ENCODE assay signal across 16 cellular contexts in genomic region chr3:183308746-183309145, GRCh38.
"Had no signal": no experiment of that assay in that cellular context is flagged by ENCODE, and none has a peak within 500 bp of the region (broad histone marks: within the 10 kb centered on the region; RNA-seq: fewer than 3 reads in every experiment).

No MANE protein-coding gene starts in this region.

- DNase-seq: activated CD8-positive, alpha-beta memory T cell treated with anti-CD3 and anti-CD28 coated beads, Interleukin-2, amount 50 U/mL, for 4 hours; activated CD8-positive, alpha-beta T cell treated with anti-CD3 and anti-CD28 coated beads for 36 hours; activated naive CD4-positive, alpha-beta T cell; activated T-cell treated with anti-CD3 and anti-CD28 coated beads, Interleukin-2, amount 50 U/mL, for 72 hours; aorta; effector CD8-positive, alpha-beta T cell; hippocampal formation; lower lobe of right lung; stimulated activated CD4-positive, alpha-beta T cell treated with anti-CD3 and anti-CD28 coated beads, Interleukin-12 subunit alpha, Interleukin-12 subunit beta, amount 100 ng/mL, for 4 hours; stimulated activated naive CD4-positive, alpha-beta T cell; substantia nigra; SW 1271; upper lobe of right lung had no signal

- H3K27ac ChIP-seq: lower lobe of right lung, upper lobe of right lung, VCaP had no signal

- H3K4me3 ChIP-seq: lower lobe of right lung, upper lobe of right lung had no signal

- ATAC-seq: activated CD8-positive, alpha-beta T cell treated with anti-CD3 and anti-CD28 coated beads for 36 hours; activated T-cell treated with anti-CD3 and anti-CD28 coated beads, Interleukin-2, amount 50 U/mL, for 72 hours; lower lobe of right lung; natural killer cell treated with Interleukin-12 subunit alpha and Interleukin-12 subunit beta and Interleukin-15 and Interleukin-18, amount 100 ng/mL, for 72 hours; sciatic nerve; upper lobe of right lung had no signal

- H3K27me3 ChIP-seq: upper lobe of right lung had no signal

- H3K9me3 ChIP-seq: lower lobe of right lung, upper lobe of right lung had no signal

- H3K36me3 ChIP-seq: lower lobe of right lung, upper lobe of right lung had no signal
